ENCODE assay signal across 8 cellular contexts in genomic region chr20:63272105-63273078, GRCh38. TPM values are rescaled to one million over a fixed set of nuclear protein-coding genes. Genes with fewer than 3 reads are reported as not detected.
DNase-seq lines count a peak whose midpoint lies in the region; ATAC-seq and TF ChIP-seq lines count a peak whose summit lies in the region.

Gene ARFGAP1 (plus strand): TSS chr20:63272813. CDS start chr20:63275581, 2,768 bp downstream.

- peak within 1 kb of the TSS; percentile 85 for H3K4ac ChIP-seq in IMR-90 (ENCODE audit: low read depth, low read length)

- peaks cover 6% of the 10 kb centered on the region; the same call in 1 of the 2 replicates for H3K27me3 ChIP-seq in IMR-90 (ENCODE audit: control insufficient read depth, insufficient read depth, low read length)
- H3K27me3 ChIP-seq in mucosa of stomach (ENCODE audit: control insufficient read depth, insufficient read depth, low read length): peaks cover 9% of the 10 kb centered on the region

- H3K56ac ChIP-seq in IMR-90 (ENCODE audit: extremely low read depth, insufficient read depth, low read length): peak within 1 kb of the TSS; percentile 51; the same call in 1 of the 2 replicates

- no peak within 1 kb of the TSS for H2BK20ac ChIP-seq in IMR-90 (ENCODE audit: low read depth, low read length)

- TF ChIP-seq CTCF in Calu3 (IDR thresholded peaks at IDR 0.05; ENCODE audit: unreplicated experiment) (no peak), IMR-90 (conservative IDR thresholded peaks at IDR 0.05; ENCODE audit: low read depth, low read length) (no peak), OCI-LY7 (conservative IDR thresholded peaks at IDR 0.05; ENCODE audit: low read length) (no peak)

- peak within 1 kb of the TSS; percentile 88 for H2AK5ac ChIP-seq in IMR-90 (ENCODE audit: low read depth, low read length)

- H3K27ac ChIP-seq in IMR-90 (ENCODE audit: insufficient read depth, low read length) (peak within 1 kb of the TSS; percentile 78), OCI-LY7 (ENCODE audit: low read depth, low read length, poor library complexity, severe bottlenecking) (peak within 1 kb of the TSS; percentile 4)

- H3K79me1 ChIP-seq in IMR-90 (ENCODE audit: low read depth in 1 of 2, low read length in 2 of 2): peaks cover 5 to 40% of the 10 kb centered on the region in 2 experiments; a peak in 3 of 4 replicates

- H2BK5ac ChIP-seq in IMR-90 (ENCODE audit: low read depth, low read length, poor library complexity, severe bottlenecking): peak within 1 kb of the TSS; percentile 58

- H3K4me2 ChIP-seq in IMR-90 (ENCODE audit: low read depth, low read length) (peak within 1 kb of the TSS; percentile 99), OCI-LY7 (ENCODE audit: low read length) (peak within 1 kb of the TSS; percentile 90)

- peak within 1 kb of the TSS; percentile 76 for H3K27ac Mint-ChIP-seq in Calu3 (ENCODE audit: unreplicated experiment)

- DNase-seq in Calu3 (peak; percentile 97), IMR-90 (peak; percentile 87), OCI-LY7 (ENCODE audit: low spot score) (peak; percentile 92), activated T-cell treated with anti-CD3 and anti-CD28 coated beads for 48 hours (ENCODE audit: low read depth) (peak; percentile 88), erythroblast (lab: John Stamatoyannopoulos, UW) (peak; percentile 91 to 94)
- DNase-seq in stimulated activated CD8-positive, alpha-beta memory T cell treated with anti-CD3 and anti-CD28 coated beads, Interleukin-4, amount 100 ng/mL, for 48 hours: peak; percentile 92

- H3K9me3 ChIP-seq in IMR-90 (ENCODE audit: control insufficient read depth, insufficient read depth, low read length) (no peaks in the 10 kb centered on the region), OCI-LY7 (ENCODE audit: low read length) (no peaks in the 10 kb centered on the region), mucosa of stomach (ENCODE audit: control insufficient read depth, low read length) (no peaks in the 10 kb centered on the region)

- H2BK120ac ChIP-seq in IMR-90 (ENCODE audit: low read depth, low read length): no peak within 1 kb of the TSS; the same call in 1 of the 2 replicates

- H3K36me3 ChIP-seq in IMR-90 (ENCODE audit: control insufficient read depth, insufficient read depth, low read length) (peaks cover 19% of the 10 kb centered on the region), OCI-LY7 (ENCODE audit: insufficient read depth, low read length) (peaks cover 17% of the 10 kb centered on the region; the same call in 1 of the 2 replicates), mucosa of stomach (ENCODE audit: control insufficient read depth, insufficient read depth, low read length) (peaks cover 8% of the 10 kb centered on the region)

- peak within 1 kb of the TSS; percentile 88 for H3K23ac ChIP-seq in IMR-90 (ENCODE audit: low read depth, low read length)

- TF ChIP-seq RAD21 in IMR-90 (IDR thresholded peaks at IDR 0.05; ENCODE audit: low read length): no peak

- H3K14ac ChIP-seq in IMR-90 (replicated peaks; ENCODE audit: low read depth, low read length): peak within 1 kb of the TSS; percentile 73

- ATAC-seq in GM21515 (IDR thresholded peaks at IDR 0.05; ENCODE audit: unreplicated experiment) (peak; percentile 82), IMR-90 (ENCODE audit: low read depth) (peak; percentile 93)

- in situ Hi-C loops in IMR-90 (cut with MboI; ENCODE audit: low sequenced_read_pairs): loop anchor here (5.0 kb wide), 1 partner anchor 40 kb away; no protein-coding TSS in a partner anchor

- H2AFZ ChIP-seq in IMR-90 (replicated peaks; ENCODE audit: low read length, poor library complexity) (peak within 1 kb of the TSS; percentile 91), OCI-LY7 (ENCODE audit: low read length) (peak within 1 kb of the TSS; percentile 70; the same call in 1 of the 2 replicates)

- H3K79me2 ChIP-seq in OCI-LY7 (ENCODE audit: insufficient read depth, low read depth, low read length): peaks cover 24% of the 10 kb centered on the region

- no peak within 1 kb of the TSS for H2BK15ac ChIP-seq in IMR-90 (ENCODE audit: low read depth, low read length)

- BruUV-seq in Calu3 (replicated peaks; lab: Mats Ljungman, UMichigan) (no TSS peak), IMR-90 (replicated peaks; lab: Mats Ljungman, UMichigan) (no TSS peak), OCI-LY7 (replicated peaks; lab: Mats Ljungman, UMichigan) (no TSS peak)

- peaks cover 53% of the 10 kb centered on the region for H3K36me3 Mint-ChIP-seq in Calu3 (ENCODE audit: insufficient read depth, unreplicated experiment)

- peak within 1 kb of the TSS; percentile 95 for H3K9ac ChIP-seq in IMR-90 (ENCODE audit: low read depth, low read length)
- peak within 1 kb of the TSS; percentile 72 for H3K9ac ChIP-seq in mucosa of stomach (ENCODE audit: low read length)

- H4K20me1 ChIP-seq in IMR-90 (ENCODE audit: insufficient read depth, low read length) (peaks cover 43% of the 10 kb centered on the region), OCI-LY7 (ENCODE audit: insufficient read depth, low read length) (peaks cover 10% of the 10 kb centered on the region; the same call in 1 of the 2 replicates)

- H3K4me1 ChIP-seq in IMR-90 (ENCODE audit: control insufficient read depth, insufficient read depth, low read length) (peaks cover 12% of the 10 kb centered on the region), OCI-LY7 (ENCODE audit: insufficient read depth, low read length, poor library complexity, severe bottlenecking) (peaks cover 17% of the 10 kb centered on the region), mucosa of stomach (ENCODE audit: control insufficient read depth, insufficient read depth, low read length) (peaks cover 12% of the 10 kb centered on the region)

- WGBS in IMR-90 (ENCODE audit: extremely low coverage in 2 of 2, insufficient read length in 1 of 2), 2 experiments: 2% methylated on average over 34 of the region's 98 CpGs; no CpG with 5 or more reads in 1 of the 2 experiments

- peak within 1 kb of the TSS; percentile 81 for H3K4me3 Mint-ChIP-seq in Calu3 (ENCODE audit: low read depth, unreplicated experiment)

- peaks cover 16% of the 10 kb centered on the region for H3K27me3 Mint-ChIP-seq in Calu3 (ENCODE audit: unreplicated experiment)

- peak within 1 kb of the TSS; percentile 98 for H2AK9ac ChIP-seq in IMR-90 (replicated peaks; ENCODE audit: low read depth, low read length, poor library complexity)

- H3K4me1 Mint-ChIP-seq in Calu3 (ENCODE audit: low read depth, unreplicated experiment): peaks cover 30% of the 10 kb centered on the region

- peaks cover 8% of the 10 kb centered on the region; the same call in 1 of the 2 replicates for H3K9me1 ChIP-seq in IMR-90 (ENCODE audit: insufficient read depth, low read length)

- TF ChIP-seq POLR2A in IMR-90 (IDR thresholded peaks at IDR 0.05; ENCODE audit: low read depth, low read length): peak; percentile 85
- TF ChIP-seq POLR2A in erythroblast (IDR thresholded peaks at IDR 0.05; ENCODE audit: low read length): peak; percentile 60

- intact Hi-C loops in Calu3 (cut with micrococcal nuclease; ENCODE audit: unreplicated experiment): no loop called here
- intact Hi-C loops in IMR-90 (cut with micrococcal nuclease): loop anchor here (5.0 kb wide), 2 partner anchors 40 to 55 kb away; partner anchors contain the start of gene YTHDF1
- intact Hi-C loops in OCI-LY7 (cut with micrococcal nuclease; ENCODE audit: unreplicated experiment): loop anchor here (5.0 kb wide), 1 partner anchor 55 kb away; the partner anchor contains the start of gene YTHDF1

- CTCF ChIA-PET in Calu3 (lab: Charles Lee): interaction anchor here (0.6 to 1.2 kb wide), 7 partner anchors 10 to 707 kb away, joined by 3 to 11 read pairs (median 3); partner anchors contain the start of gene SAMD10
- CTCF ChIA-PET in IMR-90 (lab: Yijun Ruan, JAX): interaction anchor here (0.5 to 1.2 kb wide), 5 partner anchors 18 to 111 kb away, joined by 3 to 4 read pairs (median 3); no protein-coding TSS in a partner anchor
- CTCF ChIA-PET in OCI-LY7 (lab: Charles Lee; ENCODE audit: unreplicated experiment): interaction anchor here (0.5 to 0.6 kb wide), 2 partner anchors 27 to 1579 kb away, joined by 3 read pairs; no protein-coding TSS in a partner anchor

- peak within 1 kb of the TSS; percentile 47; the same call in 1 of the 2 replicates for H4K5ac ChIP-seq in IMR-90 (ENCODE audit: low read depth, low read length)

- peak within 1 kb of the TSS; percentile 57 to 75; a peak in 2 of 4 replicates for H4K8ac ChIP-seq in IMR-90 (ENCODE audit: low read depth in 2 of 2, low read length in 2 of 2)

- H3K9me2 ChIP-seq in OCI-LY7 (ENCODE audit: insufficient read depth, low read length): no peaks in the 10 kb centered on the region

- no peak within 1 kb of the TSS for H3K18ac ChIP-seq in IMR-90 (ENCODE audit: low read depth, low read length)

- dilution Hi-C loops in IMR-90 (cut with HindIII; ENCODE audit: low sequenced_read_pairs, unreplicated experiment): no loop called here

- H4K91ac ChIP-seq in IMR-90 (ENCODE audit: insufficient read depth, low read depth, low read length): peak within 1 kb of the TSS; percentile 38

- no peaks in the 10 kb centered on the region for H3K9me3 Mint-ChIP-seq in Calu3 (ENCODE audit: low read depth, unreplicated experiment)

- POLR2A ChIA-PET in IMR-90 (lab: Charles Lee; ENCODE audit: unreplicated experiment): no interaction called here
- POLR2A ChIA-PET in OCI-LY7 (lab: Charles Lee): no interaction called here

- H3K4me3 ChIP-seq in IMR-90 (ENCODE audit: insufficient read depth, low read depth, low read length) (peak within 1 kb of the TSS; percentile 72), OCI-LY7 (ENCODE audit: low read depth, low read length, poor library complexity, severe bottlenecking) (peak within 1 kb of the TSS; percentile 100), mucosa of stomach (ENCODE audit: low read length) (peak within 1 kb of the TSS; percentile 62)

TF ChIP-seq in IMR-90, 13 proteins besides CTCF, POLR2A, EP300 and RAD21 (continues in another document):
- TF ChIP-seq USF2 (IDR thresholded peaks at IDR 0.05; ENCODE audit: low read depth, low read length) (0 out of 2 replicates have a peak, but pooled peaks have one; percentile 27), MXI1 (IDR thresholded peaks at IDR 0.05; ENCODE audit: borderline replicate concordance, low read depth, low read length) (peak; percentile 81; the same call in 1 of the 2 replicates), FOS (IDR thresholded peaks at IDR 0.05; ENCODE audit: low read depth, low read length) (no peak), CEBPB (IDR thresholded peaks at IDR 0.05; ENCODE audit: low read depth, low read length) (no peak)

RNA-seq across cellular contexts. Expression of gene ARFGAP1, which starts in this region (rescaled TPM):
- total RNA-seq in Calu3 (2022): 127 and 146 TPM in 2 replicates
- total RNA-seq in IMR-90 (2012; rRNA removed): 54.7 and 59.1 TPM in 2 replicates
- 194 and 203 TPM in 2 replicates for polyA plus RNA-seq in IMR-90 (2012; rRNA removed)
- 96.9 and 108 TPM in 2 replicates for polyA plus RNA-seq in IMR-90 (2012; cell fraction: cytosol; rRNA removed)
- 1,020 and 2,202 TPM in 2 replicates for polyA plus RNA-seq in IMR-90 (2012; cell fraction: nucleus; rRNA removed; ENCODE audit: low replicate concordance)
- total RNA-seq in OCI-LY7 (2014; rRNA removed; shearing (Covaris generic)): 50.4 and 57.9 TPM in 2 replicates
- 105 and 116 TPM in 2 replicates for total RNA-seq in OCI-LY7 (2022)

Comparison
In these comparisons a context has a peak if more than half of its experiments do, and no peak if none do; other contexts are left out.
1. Peak in every context shown above with its lines: DNase-seq, ATAC-seq, H3K4me3 ChIP-seq and H3K27ac ChIP-seq.